ENCODE assay signal across 1 cellular context in genomic region chr7:141975806-141976523, GRCh38.
TF ChIP-seq lines count a peak whose summit lies in the region.

No MANE protein-coding gene starts in this region.

TF ChIP-seq in HepG2, 621 proteins besides CTCF, POLR2A, EP300 and RAD21 (continues in another document):
- TF ChIP-seq ZEB1 (IDR thresholded peaks at IDR 0.05; ENCODE audit: insufficient replicate concordance, low read depth) (no peak), ZFP41 (CRISPR knock-in tag; IDR thresholded peaks at IDR 0.05; ENCODE audit: borderline replicate concordance) (no peak), ZNF574 (CRISPR knock-in tag; IDR thresholded peaks at IDR 0.05) (0 out of 2 replicates have a peak, but pooled peaks have one; percentile 17), ZNF569 (CRISPR knock-in tag; IDR thresholded peaks at IDR 0.05; ENCODE audit: borderline replicate concordance) (no peak), ZNF772 (CRISPR knock-in tag; IDR thresholded peaks at IDR 0.05) (no peak), ZNF580 (CRISPR knock-in tag; IDR thresholded peaks at IDR 0.05; ENCODE audit: borderline replicate concordance, low read depth) (0 out of 2 replicates have a peak, but pooled peaks have one; percentile 48), YY1 (IDR thresholded peaks at IDR 0.05; ENCODE audit: insufficient read depth, insufficient replicate concordance, low read depth, low read length) (peak; percentile 16), GFI1 (CRISPR knock-in tag; IDR thresholded peaks at IDR 0.05; ENCODE audit: borderline replicate concordance) (no peak), ATF2 (CRISPR knock-in tag; IDR thresholded peaks at IDR 0.05) (no peak), ARNT (IDR thresholded peaks at IDR 0.05) (no peak), ZNF33A (CRISPR knock-in tag; IDR thresholded peaks at IDR 0.05; ENCODE audit: borderline replicate concordance) (no peak), TEAD3 (CRISPR knock-in tag; optimal IDR thresholded peaks at IDR 0.05; ENCODE audit: borderline replicate concordance) (peak; percentile 75), ZNF512 (CRISPR knock-in tag; IDR thresholded peaks at IDR 0.05) (no peak), KDM2A (CRISPR knock-in tag; IDR thresholded peaks at IDR 0.05; ENCODE audit: borderline replicate concordance, low read depth) (peak; percentile 67; the same call in 1 of the 2 replicates), RFX3 (CRISPR knock-in tag; IDR thresholded peaks at IDR 0.05) (no peak), MXD3 (CRISPR knock-in tag; IDR thresholded peaks at IDR 0.05) (no peak), ZNF512B (CRISPR knock-in tag; IDR thresholded peaks at IDR 0.05; ENCODE audit: borderline replicate concordance) (no peak), KDM4B (CRISPR knock-in tag; IDR thresholded peaks at IDR 0.05) (no peak), PATZ1 (CRISPR knock-in tag; IDR thresholded peaks at IDR 0.05) (0 out of 2 replicates have a peak, but pooled peaks have one; percentile 17), FOXP1 (IDR thresholded peaks at IDR 0.05) (no peak), FOXP1 (CRISPR knock-in tag; IDR thresholded peaks at IDR 0.05) (no peak), KLF11 (CRISPR knock-in tag; IDR thresholded peaks at IDR 0.05) (no peak), CEBPB (IDR thresholded peaks at IDR 0.05; ENCODE audit: borderline replicate concordance, low read depth, low read length) (no peak), RCOR2 (CRISPR knock-in tag; IDR thresholded peaks at IDR 0.05) (no peak), CCDC6 (CRISPR knock-in tag; IDR thresholded peaks at IDR 0.05) (no peak), THRA (CRISPR knock-in tag; IDR thresholded peaks at IDR 0.05; ENCODE audit: borderline replicate concordance) (no peak), ZNF740 (CRISPR knock-in tag; IDR thresholded peaks at IDR 0.05) (0 out of 2 replicates have a peak, but pooled peaks have one; percentile 49), MEF2D (CRISPR knock-in tag; IDR thresholded peaks at IDR 0.05) (no peak), NFE2 (CRISPR knock-in tag; IDR thresholded peaks at IDR 0.05) (no peak), ZNF460 (CRISPR knock-in tag; IDR thresholded peaks at IDR 0.05; ENCODE audit: borderline replicate concordance) (no peak), STAG1 (CRISPR knock-in tag; IDR thresholded peaks at IDR 0.05) (peak; percentile 88), MIXL1 (CRISPR knock-in tag; IDR thresholded peaks at IDR 0.05) (0 out of 2 replicates have a peak, but pooled peaks have one; percentile 28), FOXJ3 (CRISPR knock-in tag; IDR thresholded peaks at IDR 0.05; ENCODE audit: borderline replicate concordance) (no peak), SMYD3 (CRISPR knock-in tag; IDR thresholded peaks at IDR 0.05) (no peak), HDAC2 (CRISPR knock-in tag; IDR thresholded peaks at IDR 0.05) (no peak), HOXA9 (CRISPR knock-in tag; IDR thresholded peaks at IDR 0.05; ENCODE audit: borderline replicate concordance) (no peak), ZMYM3 (CRISPR knock-in tag; IDR thresholded peaks at IDR 0.05) (no peak), ZMAT3 (CRISPR knock-in tag; conservative IDR thresholded peaks at IDR 0.05) (no peak), ZNF44 (CRISPR knock-in tag; IDR thresholded peaks at IDR 0.05) (no peak), IKZF1 (IDR thresholded peaks at IDR 0.05) (no peak), PCBP1 (IDR thresholded peaks at IDR 0.05; ENCODE audit: borderline replicate concordance, low read depth, low read length) (no peak), ZHX1 (CRISPR knock-in tag; IDR thresholded peaks at IDR 0.05; ENCODE audit: low read depth) (no peak), NFIB (CRISPR knock-in tag; IDR thresholded peaks at IDR 0.05; ENCODE audit: borderline replicate concordance) (no peak), ZNF207 (IDR thresholded peaks at IDR 0.05; ENCODE audit: borderline replicate concordance) (no peak), GZF1 (CRISPR knock-in tag; IDR thresholded peaks at IDR 0.05) (no peak), ATF6 (CRISPR knock-in tag; conservative IDR thresholded peaks at IDR 0.05) (no peak), ZNF510 (CRISPR knock-in tag; IDR thresholded peaks at IDR 0.05; ENCODE audit: low read depth) (no peak), SOX13 (IDR thresholded peaks at IDR 0.05) (no peak), SOX13 (CRISPR knock-in tag; conservative IDR thresholded peaks at IDR 0.05 in 1 of 2, IDR thresholded peaks at IDR 0.05 in 1 of 2) (0 out of 4 replicates have a peak, but pooled peaks of 1 of the 2 experiments have one; percentile 9), HOXD1 (CRISPR knock-in tag; IDR thresholded peaks at IDR 0.05) (no peak), SALL1 (CRISPR knock-in tag; IDR thresholded peaks at IDR 0.05) (peak; percentile 12; the same call in 1 of the 2 replicates)
